23 cellular contexts compared by ENCODE assay signal in genomic region chr6:88445188-88445958, GRCh38.
"Had no signal": no experiment of that assay in that cellular context is flagged by ENCODE, and none has a peak within 500 bp of the region (broad histone marks: within the 10 kb centered on the region; RNA-seq: fewer than 3 reads in every experiment).

No MANE protein-coding gene starts in this region.

- H3K27ac Mint-ChIP-seq: activated naive CD8-positive, alpha-beta T cell; activated T-helper 2 cell treated with anti-CD3 and anti-CD28 coated beads, Interferon-gamma antibody, Interleukin-2, Interleukin-4, amounts not matched to agents 10 μg/mL and 5 μg/mL and 100 μg/mL, durations not matched to agents 14 hours and 24 hours and 36 hours; natural killer cell; progenitor cell of endocrine pancreas; T-helper 1 cell treated with Interleukin-12 subunit alpha and Interleukin-12 subunit beta and Interleukin-4 antibody, amounts not matched to agents 30 μg/mL and 1 μg/mL, for 36 hours had no signal

- H3K27me3 Mint-ChIP-seq: progenitor cell of endocrine pancreas had no signal

- H3K9me3 Mint-ChIP-seq: activated T-cell treated with anti-CD3 and anti-CD28 coated beads, Interleukin-2, amount 50 U/mL, for 4 hours; activated T-helper 2 cell treated with anti-CD3 and anti-CD28 coated beads, Interferon-gamma antibody, Interleukin-2, Interleukin-4, amounts not matched to agents 10 μg/mL and 5 μg/mL and 100 μg/mL, durations not matched to agents 14 hours and 24 hours and 36 hours; T-helper 1 cell treated with Interleukin-12 subunit alpha and Interleukin-12 subunit beta and Interleukin-4 antibody, amounts not matched to agents 30 μg/mL and 1 μg/mL, for 36 hours had no signal

- ATAC-seq: activated T-cell treated with anti-CD3 and anti-CD28 coated beads, Interleukin-2, amount 50 U/mL, for 4 hours; heart left ventricle; left lobe of liver; natural killer cell had no signal

- H3K4me3 Mint-ChIP-seq: activated naive CD8-positive, alpha-beta T cell; activated T-cell treated with anti-CD3 and anti-CD28 coated beads, Interleukin-2, amount 50 U/mL, for 4 hours; natural killer cell; T-helper 1 cell treated with Interleukin-12 subunit alpha and Interleukin-12 subunit beta and Interleukin-4 antibody, amounts not matched to agents 30 μg/mL and 1 μg/mL, for 36 hours had no signal

- DNase-seq: activated CD4-positive, alpha-beta T cell treated with anti-CD3 and anti-CD28 coated beads for 4 hours; activated CD4-positive, alpha-beta T cell treated with anti-CD3 and anti-CD28 coated beads, Interleukin-2, amount 50 U/mL, for 48 hours; activated CD4-positive, CD25-positive, alpha-beta regulatory T cell; activated CD8-positive, alpha-beta memory T cell treated with anti-CD3 and anti-CD28 coated beads, Interleukin-2, amount 50 U/mL, for 48 hours; activated naive CD4-positive, alpha-beta T cell; activated T-cell treated with anti-CD3 and anti-CD28 coated beads, Interleukin-2, amount 50 U/mL, for 4 hours; adrenal gland; brain microvascular endothelial cell; heart left ventricle; kidney; mammary epithelial cell; midbrain; natural killer cell; retina; stimulated activated CD4-positive, alpha-beta T cell treated with anti-CD3 and anti-CD28 coated beads, Interleukin-4, amount 100 ng/mL, for 1 hour; stimulated activated naive CD4-positive, alpha-beta T cell; T1000; testis had no signal

- H3K36me3 Mint-ChIP-seq: activated naive CD8-positive, alpha-beta T cell; natural killer cell had no signal

- H3K4me1 Mint-ChIP-seq: natural killer cell had no signal
